ENCODE assay signal across 18 cellular contexts in genomic region chr2:188238386-188238785, GRCh38. TPM values are rescaled to one million over a fixed set of nuclear protein-coding genes. Genes with fewer than 3 reads are reported as not detected.
DNase-seq lines count a peak whose midpoint lies in the region; ATAC-seq and TF ChIP-seq lines count a peak whose summit lies in the region.
"Had no signal": no experiment of that assay in that cellular context is flagged by ENCODE, and none has a peak within 500 bp of the region (broad histone marks: within the 10 kb centered on the region; RNA-seq: fewer than 3 reads in every experiment).

No MANE protein-coding gene starts in this region.

- H3K36me3 ChIP-seq in fibroblast of lung (ENCODE audit: control insufficient read depth, insufficient read depth, low read length) = no peaks in the 10 kb centered on the region
- H3K36me3 ChIP-seq: BE2C; BLaER1 treated with 17β-estradiol and CSF1 and Interleukin-3, amounts not matched to agents 10 nM and 100 nM; HAP-1 had no signal

- H3K9me3 ChIP-seq in fibroblast of lung (ENCODE audit: control insufficient read depth, insufficient read depth, low read depth, low read length) = no peaks in the 10 kb centered on the region
- H3K9me3 ChIP-seq: BE2C, HAP-1 had no signal

- H3K27ac ChIP-seq in fibroblast of lung (ENCODE audit: insufficient read depth, low read length) = no peak overlapping the region
- H3K27ac ChIP-seq: 22Rv1; BLaER1 treated with 17β-estradiol and CSF1 and Interleukin-3, amounts not matched to agents 10 nM and 100 nM had no signal

- DNase-seq in DMS53 (lab: John Stamatoyannopoulos, UW) = peak; percentile 18
- DNase-seq in DMS53 treated with DMSO at 0.1 percent for 48 hours (lab: John Stamatoyannopoulos, UW; ENCODE audit: unreplicated experiment) = no peak
- peak; percentile 25 for DNase-seq in NAMALWA (ENCODE audit: low spot score)
- peak; percentile 1 for DNase-seq in fibroblast of lung (ENCODE audit: low read depth in 2 of 2)
- DNase-seq in NCI-H526 (lab: John Stamatoyannopoulos, UW) = no peak
- no peak for DNase-seq in dedifferentiated amniotic fluid mesenchymal stem cell (ENCODE audit: extremely low spot score)
- DNase-seq: BE2C; Calu3; CD4-positive, alpha-beta memory T cell; COR-L47; DMS79; EL; GF-D8; GOT3 had no signal

- H3K4me2 ChIP-seq in fibroblast of lung (ENCODE audit: extremely low read depth, insufficient read depth, low read length) = no peak overlapping the region
- H3K4me2 ChIP-seq: BLaER1 treated with 17β-estradiol and CSF1 and Interleukin-3, amounts not matched to agents 10 nM and 100 nM had no signal

- H3K9ac ChIP-seq in fibroblast of lung (ENCODE audit: insufficient read depth, low read length) = no peak overlapping the region
- H3K9ac ChIP-seq: BLaER1 treated with 17β-estradiol and CSF1 and Interleukin-3, amounts not matched to agents 10 nM and 100 nM had no signal

- ATAC-seq in HG02870 (IDR thresholded peaks at IDR 0.05; ENCODE audit: unreplicated experiment) = no peak

- TF ChIP-seq CTCF in fibroblast of lung (conservative IDR thresholded peaks at IDR 0.05 in 1 of 2, IDR thresholded peaks at IDR 0.05 in 1 of 2; ENCODE audit: low read depth in 1 of 2, low read length in 2 of 2) = no peak

- H3K27me3 ChIP-seq in fibroblast of lung (ENCODE audit: control insufficient read depth, insufficient read depth, low read length) = no peaks in the 10 kb centered on the region
- H3K27me3 ChIP-seq: BE2C; BLaER1 treated with 17β-estradiol and CSF1 and Interleukin-3, amounts not matched to agents 10 nM and 100 nM had no signal

- H4K20me1 ChIP-seq in fibroblast of lung (ENCODE audit: control insufficient read depth, extremely low read depth, insufficient read depth, low read length) = no peaks in the 10 kb centered on the region
- H4K20me1 ChIP-seq: BLaER1 treated with 17β-estradiol and CSF1 and Interleukin-3, amounts not matched to agents 10 nM and 100 nM had no signal

- no peaks in the 10 kb centered on the region for H3K4me1 ChIP-seq in fibroblast of lung (ENCODE audit: control insufficient read depth, extremely low read depth, insufficient read depth, low read length)
- H3K4me1 ChIP-seq: BE2C, HAP-1 had no signal

- no peaks in the 10 kb centered on the region for H3K79me2 ChIP-seq in fibroblast of lung (ENCODE audit: control insufficient read depth, insufficient read depth, low read length)

- no peak overlapping the region for H3K4me3 ChIP-seq in fibroblast of lung (replicated peaks in 1 of 4; ENCODE audit: control extremely low read depth in 1 of 4, insufficient read depth in 1 of 4, low read depth in 3 of 4, low read length in 4 of 4)
- H3K4me3 ChIP-seq: BLaER1 treated with 17β-estradiol and CSF1 and Interleukin-3, amounts not matched to agents 10 nM and 100 nM; HAP-1 had no signal

- H2AFZ ChIP-seq in fibroblast of lung (ENCODE audit: low read length) = no peak overlapping the region

RNA-seq across cellular contexts. Expression of gene GULP1, which starts 53.3 kb away (rescaled TPM):
- total RNA-seq in fibroblast of lung = 71.7 and 82.4 TPM in 2 replicates
- polyA plus RNA-seq in fibroblast of lung = 43.5 and 53.1 TPM in 2 replicates
- 20.3 and 28.6 TPM in 2 replicates for polyA plus RNA-seq in fibroblast of lung (2012)
- polyA minus RNA-seq in fibroblast of lung (ENCODE audit: low replicate concordance) = 12.8 and 21.6 TPM in 2 replicates
- total RNA-seq: CD4-positive, alpha-beta memory T cell had no signal
- polyA plus RNA-seq: CD4-positive, alpha-beta memory T cell had no signal

Comparison
In these comparisons a context has a peak if more than half of its experiments do, and no peak if none do; other contexts are left out.
1. DNase-seq: peak in DMS53 (single experiment), NAMALWA (single experiment) and fibroblast of lung (2 of 2); none in DMS53 treated with DMSO at 0.1 percent for 48 hours (single experiment), NCI-H526 (0 of 2) and dedifferentiated amniotic fluid mesenchymal stem cell (single experiment).